7 cellular contexts compared by ENCODE assay signal in the genomic region with DNA sequence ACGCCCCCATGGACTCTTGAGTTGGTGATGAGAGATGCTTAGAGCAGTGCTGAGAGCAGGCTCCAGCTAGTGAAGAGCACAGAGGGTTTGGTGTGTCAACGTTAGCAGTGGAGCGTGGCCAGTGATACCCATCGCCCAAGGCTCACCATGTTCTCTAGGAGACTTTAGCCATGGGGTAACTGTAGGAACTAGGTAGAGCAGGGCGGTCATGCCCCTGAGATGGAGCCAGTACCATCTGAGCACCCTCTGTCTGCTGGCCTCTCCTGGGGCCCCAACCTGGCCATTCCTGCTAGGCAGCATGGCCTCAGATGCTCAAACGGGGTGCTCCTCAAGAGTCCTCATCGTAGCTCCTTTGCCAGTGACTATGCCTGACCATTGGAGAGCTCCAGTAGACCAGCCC.
"Had no signal": no experiment of that assay in that cellular context is flagged by ENCODE, and none has a peak within 500 bp of the region (broad histone marks: within the 10 kb centered on the region; RNA-seq: fewer than 3 reads in every experiment).

No MANE protein-coding gene starts in this region.

- H3K4me3 Mint-ChIP-seq: H9 had no signal

- ATAC-seq: HepG2 had no signal

- H3K4me3 ChIP-seq: GM23248 had no signal

- H3K27ac Mint-ChIP-seq: IgD-negative memory B cell had no signal

- H3K27me3 Mint-ChIP-seq: IgD-negative memory B cell had no signal

- DNase-seq: GM23248, GOT3, H9, HCEC 1CT had no signal

- H3K27ac ChIP-seq: GM23248, HL-60 had no signal

- H3K4me1 Mint-ChIP-seq: H9, IgD-negative memory B cell had no signal
